In the genomic region with DNA sequence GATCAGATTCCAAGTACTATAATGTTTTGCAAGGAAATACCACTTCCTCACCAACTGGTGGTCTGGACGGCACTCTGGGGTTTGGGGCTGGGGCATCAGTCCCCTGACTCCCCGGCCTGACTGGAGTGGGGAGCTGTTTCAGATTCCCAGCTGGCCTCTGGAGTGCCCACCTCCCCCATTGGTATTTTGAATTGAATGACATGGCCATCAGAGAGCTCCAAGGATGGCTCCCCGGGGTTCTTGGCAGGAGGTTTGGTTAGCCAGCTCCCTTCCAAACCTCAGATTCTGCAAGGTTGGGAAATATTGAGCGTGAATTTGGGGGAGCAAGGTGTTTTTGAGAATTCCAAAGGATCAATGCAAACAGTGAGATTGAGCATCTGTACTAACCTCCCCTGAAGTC, we compare ENCODE assay signal across 18 cellular contexts. TPM values are rescaled to one million over a fixed set of nuclear protein-coding genes. Genes with fewer than 3 reads are reported as not detected.
DNase-seq lines count a peak whose midpoint lies in the region; FAIRE-seq and TF ChIP-seq lines count a peak whose summit lies in the region.
"Had no signal": no experiment of that assay in that cellular context is flagged by ENCODE, and none has a peak within 500 bp of the region (broad histone marks: within the 10 kb centered on the region; RNA-seq: fewer than 3 reads in every experiment).

No MANE protein-coding gene starts in this region.

- WGBS in HUES64: 9% methylated on average over 4 of the region's 4 CpGs
- 66 to 69% (median 66%) methylated on average over 4 of the region's 4 CpGs for WGBS in small intestine, 3 donors

- no peaks in the 10 kb centered on the region for H3K9me3 Mint-ChIP-seq in endothelial cell (ENCODE audit: unreplicated experiment)
- H3K9me3 Mint-ChIP-seq in nephron: no peaks in the 10 kb centered on the region

- peak overlapping the region; percentile 99 for H3K9ac ChIP-seq in HUES64 (ENCODE audit: low read depth, low read length)

- H3K4me3 ChIP-seq in ACC112 (ENCODE audit: low read depth, low read length) (peak overlapping the region; percentile 83; the same call in 1 of the 2 replicates), HUES64 (ENCODE audit: low read length) (peak overlapping the region; percentile 84), small intestine (ENCODE audit: low read depth in 1 of 2, low read length in 2 of 2) (no peak overlapping the region)
- H3K4me3 ChIP-seq: SK-N-MC had no signal

- H3K27me3 ChIP-seq in ACC112 (ENCODE audit: insufficient read depth, low read length) (0 out of 2 replicates have a peak, but pooled peaks cover 14% of the 10 kb centered on the region), HUES64 (ENCODE audit: insufficient read depth, low read length) (no peaks in the 10 kb centered on the region), small intestine (ENCODE audit: control insufficient read depth in 2 of 2, insufficient read depth in 2 of 2, low read length in 2 of 2) (no peaks in the 10 kb centered on the region)

- H3K4me1 Mint-ChIP-seq in endothelial cell (ENCODE audit: unreplicated experiment): peaks cover 58% of the 10 kb centered on the region
- H3K4me1 Mint-ChIP-seq in nephron: peaks cover 69% of the 10 kb centered on the region

- in situ Hi-C loops in KBM-7 (cut with MboI; ENCODE audit: low pct_unique_long_range_greater_than_20kb, low sequenced_read_pairs): no loop called here

- H3K79me2 ChIP-seq in ACC112 (ENCODE audit: control insufficient read depth, insufficient read depth, low read length, unreplicated experiment): no peaks in the 10 kb centered on the region

- TF ChIP-seq CTCF in endothelial cell (IDR thresholded peaks at IDR 0.05; ENCODE audit: unreplicated experiment) (no peak), nephron (IDR thresholded peaks at IDR 0.05; ENCODE audit: unreplicated experiment in 3 of 3) (no peak)

- no peak for DNase-seq in endothelial cell (ENCODE audit: low spot score)
- DNase-seq in HTR-8/SVneo (ENCODE audit: insufficient read length, low spot score): no peak
- no peak for DNase-seq in KBM-7
- DNase-seq in NCI-H526 treated with DMSO at 0.1 percent for 48 hours (lab: John Stamatoyannopoulos, UW): no peak
- no peak for DNase-seq in small intestine
- DNase-seq: activated CD8-positive, alpha-beta memory T cell treated with anti-CD3 and anti-CD28 coated beads, Interleukin-2, amount 50 U/mL, for 4 hours; KG1; left lung; NCI-H187; NCI-H774; WERI-Rb-1 had no signal

- H3K27ac ChIP-seq in ACC112 (ENCODE audit: low read depth, low read length): no peak overlapping the region
- peak overlapping the region; percentile 97 for H3K27ac ChIP-seq in HUES64 (ENCODE audit: low read depth, low read length)
- peak overlapping the region in 1 of 2 donors; percentile 41 for H3K27ac ChIP-seq in small intestine (ENCODE audit: low read depth in 1 of 2, low read length in 1 of 2)
- H3K27ac ChIP-seq: left lung, SK-N-MC had no signal

- no peaks in the 10 kb centered on the region for H3K36me3 ChIP-seq in ACC112 (ENCODE audit: insufficient read depth, low read length)
- 0 out of 2 replicates have a peak, but pooled peaks cover 5% of the 10 kb centered on the region for H3K36me3 ChIP-seq in HUES64 (ENCODE audit: insufficient read depth, low read length)
- no peaks in the 10 kb centered on the region for H3K36me3 ChIP-seq in small intestine (ENCODE audit: control insufficient read depth in 2 of 2, insufficient read depth in 2 of 2, low read length in 2 of 2)
- H3K36me3 ChIP-seq: left lung, tibial nerve, WERI-Rb-1 had no signal

- peaks cover 15% of the 10 kb centered on the region for H3K4me1 ChIP-seq in ACC112 (ENCODE audit: control insufficient read depth, insufficient read depth, low read length, unreplicated experiment)
- H3K4me1 ChIP-seq in HUES64 (ENCODE audit: insufficient read depth, low read length): peaks cover 61% of the 10 kb centered on the region
- peaks cover 0 to 3% of the 10 kb centered on the region in 2 donors for H3K4me1 ChIP-seq in small intestine (ENCODE audit: control insufficient read depth in 2 of 2, insufficient read depth in 1 of 2, low read depth in 1 of 2, low read length in 1 of 2)

- H3K27me3 Mint-ChIP-seq in endothelial cell (ENCODE audit: unreplicated experiment): peaks cover 14% of the 10 kb centered on the region
- peaks cover 37% of the 10 kb centered on the region for H3K27me3 Mint-ChIP-seq in nephron (ENCODE audit: low read depth)

- no peaks in the 10 kb centered on the region for H3K9me3 ChIP-seq in HUES64 (ENCODE audit: insufficient read depth, low read depth, low read length)
- no peaks in the 10 kb centered on the region for H3K9me3 ChIP-seq in small intestine (ENCODE audit: control insufficient read depth, low read depth)
- H3K9me3 ChIP-seq: left lung, tibial nerve had no signal

- H3K4me3 Mint-ChIP-seq in endothelial cell (ENCODE audit: unreplicated experiment) (peak overlapping the region; percentile 95), nephron (peak overlapping the region; percentile 95 to 97 (median 97))

- H3K36me3 Mint-ChIP-seq in endothelial cell (ENCODE audit: low read depth, unreplicated experiment) (peaks cover 8% of the 10 kb centered on the region), nephron (ENCODE audit: low read depth) (no peaks in the 10 kb centered on the region)

- no peak overlapping the region for H2AFZ ChIP-seq in ACC112 (ENCODE audit: low read length, unreplicated experiment)

- no peak for FAIRE-seq in HTR-8/SVneo (lab: Jason Lieb, UNC)
- no peak for FAIRE-seq in small intestine (lab: Jason Lieb, UNC)

- H3K27ac Mint-ChIP-seq in endothelial cell (ENCODE audit: unreplicated experiment) (peak overlapping the region; percentile 95), nephron (peak overlapping the region; percentile 99 to 100 (median 99))

RNA-seq across cellular contexts. Expression of a gene that starts 2.2 kb away (rescaled TPM):
- 35.2 TPM for polyA plus RNA-seq in HUES64 (2013, experiment 1 of 2)
- polyA plus RNA-seq in HUES64 (2013, experiment 2 of 2): 30.7 TPM
- 35.8 TPM for total RNA-seq in endothelial cell (ENCODE audit: unreplicated experiment)
- polyA plus RNA-seq in small intestine: 100 to 1,000 TPM in 2 of 3 donors, 10 to 100 TPM in 1; 58.7 to 192 (median 165) TPM
- total RNA-seq: fibroblast of villous mesenchyme, tibial nerve had no signal

RNA-seq across cellular contexts. Expression of a gene that starts 19.8 kb away (rescaled TPM):
- polyA plus RNA-seq in HUES64 (2013, experiment 1 of 2): not detected
- not detected for polyA plus RNA-seq in HUES64 (2013, experiment 2 of 2)
- total RNA-seq in endothelial cell (ENCODE audit: unreplicated experiment): not detected
- under 1 TPM in 1 of 3 donors, not detected in 2; 0.07 TPM for polyA plus RNA-seq in small intestine
- total RNA-seq: fibroblast of villous mesenchyme, omental fat pad, tibial nerve had no signal

Comparison
In these comparisons a context has a peak if more than half of its experiments do, and no peak if none do; other contexts are left out.
1. H3K4me3 ChIP-seq: peak in ACC112 (single experiment) and HUES64 (single experiment); none in small intestine (0 of 2).